ENCODE assay signal across 1 cellular context in the genomic region with DNA sequence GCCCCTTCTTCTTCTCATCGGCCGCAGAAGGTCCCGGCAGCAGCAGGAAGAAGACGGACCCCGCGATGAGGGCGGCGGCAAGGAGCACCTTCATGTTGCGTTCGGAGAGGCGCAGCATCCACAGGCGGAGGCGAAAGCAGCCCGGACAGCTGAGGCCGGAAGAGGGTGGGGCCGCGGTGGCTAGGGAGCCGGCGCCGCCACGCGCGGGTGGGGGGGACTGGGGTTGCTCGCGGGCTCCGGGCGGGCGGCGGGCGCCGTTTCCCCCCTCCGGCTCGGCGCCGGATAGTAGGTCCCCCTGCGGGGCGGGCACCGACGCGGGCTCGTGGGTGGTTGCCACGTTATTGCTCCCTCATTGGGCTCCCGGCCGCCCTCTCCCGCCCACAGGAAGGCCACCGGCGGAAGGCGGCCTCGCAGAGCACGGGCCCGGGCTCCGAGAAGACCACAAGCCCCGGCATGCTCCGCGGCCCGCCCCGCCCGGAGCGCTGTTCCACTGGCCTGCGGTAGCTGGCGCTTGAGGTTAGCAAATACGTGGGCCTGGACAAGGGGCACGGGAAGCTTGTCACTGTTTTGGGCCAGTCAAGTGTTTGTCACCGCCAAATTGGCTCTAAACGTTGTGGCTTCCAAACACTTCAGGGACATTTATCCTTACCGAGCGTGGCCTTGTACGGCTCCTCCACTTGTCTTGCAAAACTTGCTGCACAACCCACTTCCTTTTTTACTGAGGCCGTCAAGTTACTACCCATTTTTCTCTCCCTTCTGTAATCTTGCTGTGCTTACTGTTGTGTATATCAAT.
A peak's percentile ranks its signal among the peaks of the same experiment; 100 is the strongest.
TF ChIP-seq lines count a peak whose summit lies in the region.

A gene (minus strand): TSS at position 154 of the 793 bp plus-strand sequence. CDS start 36 bp downstream, at position 118.

TF ChIP-seq in K562, 482 proteins besides CTCF, POLR2A, EP300 and RAD21 (continued from another document and continues in another):
- TF ChIP-seq, protein P1, sequence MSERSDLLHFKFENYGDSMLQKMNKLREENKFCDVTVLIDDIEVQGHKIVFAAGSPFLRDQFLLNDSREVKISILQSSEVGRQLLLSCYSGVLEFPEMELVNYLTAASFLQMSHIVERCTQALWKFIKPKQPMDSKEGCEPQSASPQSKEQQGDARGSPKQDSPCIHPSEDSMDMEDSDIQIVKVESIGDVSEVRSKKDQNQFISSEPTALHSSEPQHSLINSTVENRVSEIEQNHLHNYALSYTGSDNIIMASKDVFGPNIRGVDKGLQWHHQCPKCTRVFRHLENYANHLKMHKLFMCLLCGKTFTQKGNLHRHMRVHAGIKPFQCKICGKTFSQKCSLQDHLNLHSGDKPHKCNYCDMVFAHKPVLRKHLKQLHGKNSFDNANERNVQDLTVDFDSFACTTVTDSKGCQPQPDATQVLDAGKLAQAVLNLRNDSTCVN (CRISPR knock-in tag; IDR thresholded peaks at IDR 0.05): 0 out of 2 replicates have a peak, but pooled peaks have one; percentile 48
- TF ChIP-seq, protein P2, sequence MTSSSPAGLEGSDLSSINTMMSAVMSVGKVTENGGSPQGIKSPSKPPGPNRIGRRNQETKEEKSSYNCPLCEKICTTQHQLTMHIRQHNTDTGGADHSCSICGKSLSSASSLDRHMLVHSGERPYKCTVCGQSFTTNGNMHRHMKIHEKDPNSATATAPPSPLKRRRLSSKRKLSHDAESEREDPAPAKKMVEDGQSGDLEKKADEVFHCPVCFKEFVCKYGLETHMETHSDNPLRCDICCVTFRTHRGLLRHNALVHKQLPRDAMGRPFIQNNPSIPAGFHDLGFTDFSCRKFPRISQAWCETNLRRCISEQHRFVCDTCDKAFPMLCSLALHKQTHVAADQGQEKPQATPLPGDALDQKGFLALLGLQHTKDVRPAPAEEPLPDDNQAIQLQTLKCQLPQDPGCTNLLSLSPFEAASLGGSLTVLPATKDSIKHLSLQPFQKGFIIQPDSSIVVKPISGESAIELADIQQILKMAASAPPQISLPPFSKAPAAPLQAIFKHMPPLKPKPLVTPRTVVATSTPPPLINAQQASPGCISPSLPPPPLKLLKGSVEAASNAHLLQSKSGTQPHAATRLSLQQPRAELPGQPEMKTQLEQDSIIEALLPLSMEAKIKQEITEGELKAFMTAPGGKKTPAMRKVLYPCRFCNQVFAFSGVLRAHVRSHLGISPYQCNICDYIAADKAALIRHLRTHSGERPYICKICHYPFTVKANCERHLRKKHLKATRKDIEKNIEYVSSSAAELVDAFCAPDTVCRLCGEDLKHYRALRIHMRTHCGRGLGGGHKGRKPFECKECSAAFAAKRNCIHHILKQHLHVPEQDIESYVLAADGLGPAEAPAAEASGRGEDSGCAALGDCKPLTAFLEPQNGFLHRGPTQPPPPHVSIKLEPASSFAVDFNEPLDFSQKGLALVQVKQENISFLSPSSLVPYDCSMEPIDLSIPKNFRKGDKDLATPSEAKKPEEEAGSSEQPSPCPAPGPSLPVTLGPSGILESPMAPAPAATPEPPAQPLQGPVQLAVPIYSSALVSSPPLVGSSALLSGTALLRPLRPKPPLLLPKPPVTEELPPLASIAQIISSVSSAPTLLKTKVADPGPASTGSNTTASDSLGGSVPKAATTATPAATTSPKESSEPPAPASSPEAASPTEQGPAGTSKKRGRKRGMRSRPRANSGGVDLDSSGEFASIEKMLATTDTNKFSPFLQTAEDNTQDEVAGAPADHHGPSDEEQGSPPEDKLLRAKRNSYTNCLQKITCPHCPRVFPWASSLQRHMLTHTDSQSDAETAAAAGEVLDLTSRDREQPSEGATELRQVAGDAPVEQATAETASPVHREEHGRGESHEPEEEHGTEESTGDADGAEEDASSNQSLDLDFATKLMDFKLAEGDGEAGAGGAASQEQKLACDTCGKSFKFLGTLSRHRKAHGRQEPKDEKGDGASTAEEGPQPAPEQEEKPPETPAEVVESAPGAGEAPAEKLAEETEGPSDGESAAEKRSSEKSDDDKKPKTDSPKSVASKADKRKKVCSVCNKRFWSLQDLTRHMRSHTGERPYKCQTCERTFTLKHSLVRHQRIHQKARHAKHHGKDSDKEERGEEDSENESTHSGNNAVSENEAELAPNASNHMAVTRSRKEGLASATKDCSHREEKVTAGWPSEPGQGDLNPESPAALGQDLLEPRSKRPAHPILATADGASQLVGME (CRISPR knock-in tag; IDR thresholded peaks at IDR 0.05): 0 out of 2 replicates have a peak, but pooled peaks have one; percentile 75
- TF ChIP-seq NRF1 (conservative IDR thresholded peaks at IDR 0.05 in 1 of 2, IDR thresholded peaks at IDR 0.05 in 1 of 2) (peak; percentile 70 to 74), KDM4B (IDR thresholded peaks at IDR 0.05; ENCODE audit: borderline replicate concordance in 2 of 2, low read depth in 1 of 2) (peak in 1 of 2 experiments; percentile 53; a peak in 1 of 4 replicates), NCOA1 (IDR thresholded peaks at IDR 0.05; ENCODE audit: low read depth) (peak; percentile 52; the same call in 1 of the 2 replicates), CHCHD3 (CRISPR knock-in tag; IDR thresholded peaks at IDR 0.05) (0 out of 2 replicates have a peak, but pooled peaks have one; percentile 33), CXXC5 (CRISPR knock-in tag; IDR thresholded peaks at IDR 0.05) (peak; percentile 90), ARID1B (IDR thresholded peaks at IDR 0.05) (0 out of 2 replicates have a peak, but pooled peaks have one; percentile 46), ELF1 (tag; IDR thresholded peaks at IDR 0.05) (peak; percentile 94), NELFE (IDR thresholded peaks at IDR 0.05; ENCODE audit: insufficient read depth, insufficient read length) (no peak), PCBP2 (IDR thresholded peaks at IDR 0.05; ENCODE audit: low read depth, low read length, poor library complexity, severe bottlenecking) (no peak), CEBPG (CRISPR knock-in tag; IDR thresholded peaks at IDR 0.05) (peak; percentile 25; the same call in 1 of the 2 replicates), CEBPG (tag; conservative IDR thresholded peaks at IDR 0.05 in 1 of 2, IDR thresholded peaks at IDR 0.05 in 1 of 2) (peak in 1 of 2 experiments; percentile 15; a peak in 2 of 4 replicates), SMARCA5 (IDR thresholded peaks at IDR 0.05) (peak; percentile 65; the same call in 1 of the 2 replicates), ZNF830 (CRISPR knock-in tag; IDR thresholded peaks at IDR 0.05) (no peak), ELF4 (CRISPR knock-in tag; IDR thresholded peaks at IDR 0.05) (peak; percentile 59; the same call in 1 of the 2 replicates), RFX7 (CRISPR knock-in tag; IDR thresholded peaks at IDR 0.05) (no peak), MBD2 (IDR thresholded peaks at IDR 0.05; ENCODE audit: borderline replicate concordance, low read depth) (peak; percentile 94)
- TF ChIP-seq, protein P3, sequence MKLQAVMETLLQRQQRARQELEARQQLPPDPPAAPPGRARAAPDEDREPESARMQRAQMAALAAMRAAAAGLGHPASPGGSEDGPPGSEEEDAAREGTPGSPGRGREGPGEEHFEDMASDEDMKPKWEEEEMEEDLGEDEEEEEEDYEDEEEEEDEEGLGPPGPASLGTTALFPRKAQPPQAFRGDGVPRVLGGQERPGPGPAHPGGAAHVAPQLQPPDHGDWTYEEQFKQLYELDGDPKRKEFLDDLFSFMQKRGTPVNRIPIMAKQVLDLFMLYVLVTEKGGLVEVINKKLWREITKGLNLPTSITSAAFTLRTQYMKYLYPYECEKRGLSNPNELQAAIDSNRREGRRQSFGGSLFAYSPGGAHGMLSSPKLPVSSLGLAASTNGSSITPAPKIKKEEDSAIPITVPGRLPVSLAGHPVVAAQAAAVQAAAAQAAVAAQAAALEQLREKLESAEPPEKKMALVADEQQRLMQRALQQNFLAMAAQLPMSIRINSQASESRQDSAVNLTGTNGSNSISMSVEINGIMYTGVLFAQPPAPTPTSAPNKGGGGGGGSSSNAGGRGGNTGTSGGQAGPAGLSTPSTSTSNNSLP (IDR thresholded peaks at IDR 0.05; ENCODE audit: borderline replicate concordance, low read depth, low read length): no peak; the same call in 1 of the 2 replicates
- TF ChIP-seq, protein P4, sequence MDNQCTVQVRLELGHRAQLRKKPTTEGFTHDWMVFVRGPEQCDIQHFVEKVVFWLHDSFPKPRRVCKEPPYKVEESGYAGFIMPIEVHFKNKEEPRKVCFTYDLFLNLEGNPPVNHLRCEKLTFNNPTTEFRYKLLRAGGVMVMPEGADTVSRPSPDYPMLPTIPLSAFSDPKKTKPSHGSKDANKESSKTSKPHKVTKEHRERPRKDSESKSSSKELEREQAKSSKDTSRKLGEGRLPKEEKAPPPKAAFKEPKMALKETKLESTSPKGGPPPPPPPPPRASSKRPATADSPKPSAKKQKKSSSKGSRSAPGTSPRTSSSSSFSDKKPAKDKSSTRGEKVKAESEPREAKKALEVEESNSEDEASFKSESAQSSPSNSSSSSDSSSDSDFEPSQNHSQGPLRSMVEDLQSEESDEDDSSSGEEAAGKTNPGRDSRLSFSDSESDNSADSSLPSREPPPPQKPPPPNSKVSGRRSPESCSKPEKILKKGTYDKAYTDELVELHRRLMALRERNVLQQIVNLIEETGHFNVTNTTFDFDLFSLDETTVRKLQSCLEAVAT (IDR thresholded peaks at IDR 0.05): peak; percentile 59 to 62; a peak in 2 of 4 replicates
- TF ChIP-seq, protein P5, sequence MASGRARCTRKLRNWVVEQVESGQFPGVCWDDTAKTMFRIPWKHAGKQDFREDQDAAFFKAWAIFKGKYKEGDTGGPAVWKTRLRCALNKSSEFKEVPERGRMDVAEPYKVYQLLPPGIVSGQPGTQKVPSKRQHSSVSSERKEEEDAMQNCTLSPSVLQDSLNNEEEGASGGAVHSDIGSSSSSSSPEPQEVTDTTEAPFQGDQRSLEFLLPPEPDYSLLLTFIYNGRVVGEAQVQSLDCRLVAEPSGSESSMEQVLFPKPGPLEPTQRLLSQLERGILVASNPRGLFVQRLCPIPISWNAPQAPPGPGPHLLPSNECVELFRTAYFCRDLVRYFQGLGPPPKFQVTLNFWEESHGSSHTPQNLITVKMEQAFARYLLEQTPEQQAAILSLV (tag; IDR thresholded peaks at IDR 0.05): no peak
- TF ChIP-seq, protein P6, sequence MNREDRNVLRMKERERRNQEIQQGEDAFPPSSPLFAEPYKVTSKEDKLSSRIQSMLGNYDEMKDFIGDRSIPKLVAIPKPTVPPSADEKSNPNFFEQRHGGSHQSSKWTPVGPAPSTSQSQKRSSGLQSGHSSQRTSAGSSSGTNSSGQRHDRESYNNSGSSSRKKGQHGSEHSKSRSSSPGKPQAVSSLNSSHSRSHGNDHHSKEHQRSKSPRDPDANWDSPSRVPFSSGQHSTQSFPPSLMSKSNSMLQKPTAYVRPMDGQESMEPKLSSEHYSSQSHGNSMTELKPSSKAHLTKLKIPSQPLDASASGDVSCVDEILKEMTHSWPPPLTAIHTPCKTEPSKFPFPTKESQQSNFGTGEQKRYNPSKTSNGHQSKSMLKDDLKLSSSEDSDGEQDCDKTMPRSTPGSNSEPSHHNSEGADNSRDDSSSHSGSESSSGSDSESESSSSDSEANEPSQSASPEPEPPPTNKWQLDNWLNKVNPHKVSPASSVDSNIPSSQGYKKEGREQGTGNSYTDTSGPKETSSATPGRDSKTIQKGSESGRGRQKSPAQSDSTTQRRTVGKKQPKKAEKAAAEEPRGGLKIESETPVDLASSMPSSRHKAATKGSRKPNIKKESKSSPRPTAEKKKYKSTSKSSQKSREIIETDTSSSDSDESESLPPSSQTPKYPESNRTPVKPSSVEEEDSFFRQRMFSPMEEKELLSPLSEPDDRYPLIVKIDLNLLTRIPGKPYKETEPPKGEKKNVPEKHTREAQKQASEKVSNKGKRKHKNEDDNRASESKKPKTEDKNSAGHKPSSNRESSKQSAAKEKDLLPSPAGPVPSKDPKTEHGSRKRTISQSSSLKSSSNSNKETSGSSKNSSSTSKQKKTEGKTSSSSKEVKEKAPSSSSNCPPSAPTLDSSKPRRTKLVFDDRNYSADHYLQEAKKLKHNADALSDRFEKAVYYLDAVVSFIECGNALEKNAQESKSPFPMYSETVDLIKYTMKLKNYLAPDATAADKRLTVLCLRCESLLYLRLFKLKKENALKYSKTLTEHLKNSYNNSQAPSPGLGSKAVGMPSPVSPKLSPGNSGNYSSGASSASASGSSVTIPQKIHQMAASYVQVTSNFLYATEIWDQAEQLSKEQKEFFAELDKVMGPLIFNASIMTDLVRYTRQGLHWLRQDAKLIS (CRISPR knock-in tag; IDR thresholded peaks at IDR 0.05): no peak
- TF ChIP-seq, protein P7, sequence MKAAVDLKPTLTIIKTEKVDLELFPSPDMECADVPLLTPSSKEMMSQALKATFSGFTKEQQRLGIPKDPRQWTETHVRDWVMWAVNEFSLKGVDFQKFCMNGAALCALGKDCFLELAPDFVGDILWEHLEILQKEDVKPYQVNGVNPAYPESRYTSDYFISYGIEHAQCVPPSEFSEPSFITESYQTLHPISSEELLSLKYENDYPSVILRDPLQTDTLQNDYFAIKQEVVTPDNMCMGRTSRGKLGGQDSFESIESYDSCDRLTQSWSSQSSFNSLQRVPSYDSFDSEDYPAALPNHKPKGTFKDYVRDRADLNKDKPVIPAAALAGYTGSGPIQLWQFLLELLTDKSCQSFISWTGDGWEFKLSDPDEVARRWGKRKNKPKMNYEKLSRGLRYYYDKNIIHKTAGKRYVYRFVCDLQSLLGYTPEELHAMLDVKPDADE (conservative IDR thresholded peaks at IDR 0.05; ENCODE audit: control insufficient read depth, low read depth, low read length): peak; percentile 85; the same call in 1 of the 2 replicates
- TF ChIP-seq, protein P8, sequence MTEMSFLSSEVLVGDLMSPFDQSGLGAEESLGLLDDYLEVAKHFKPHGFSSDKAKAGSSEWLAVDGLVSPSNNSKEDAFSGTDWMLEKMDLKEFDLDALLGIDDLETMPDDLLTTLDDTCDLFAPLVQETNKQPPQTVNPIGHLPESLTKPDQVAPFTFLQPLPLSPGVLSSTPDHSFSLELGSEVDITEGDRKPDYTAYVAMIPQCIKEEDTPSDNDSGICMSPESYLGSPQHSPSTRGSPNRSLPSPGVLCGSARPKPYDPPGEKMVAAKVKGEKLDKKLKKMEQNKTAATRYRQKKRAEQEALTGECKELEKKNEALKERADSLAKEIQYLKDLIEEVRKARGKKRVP (CRISPR knock-in tag; IDR thresholded peaks at IDR 0.05): 0 out of 2 replicates have a peak, but pooled peaks have one; percentile 15
- TF ChIP-seq, protein P9, sequence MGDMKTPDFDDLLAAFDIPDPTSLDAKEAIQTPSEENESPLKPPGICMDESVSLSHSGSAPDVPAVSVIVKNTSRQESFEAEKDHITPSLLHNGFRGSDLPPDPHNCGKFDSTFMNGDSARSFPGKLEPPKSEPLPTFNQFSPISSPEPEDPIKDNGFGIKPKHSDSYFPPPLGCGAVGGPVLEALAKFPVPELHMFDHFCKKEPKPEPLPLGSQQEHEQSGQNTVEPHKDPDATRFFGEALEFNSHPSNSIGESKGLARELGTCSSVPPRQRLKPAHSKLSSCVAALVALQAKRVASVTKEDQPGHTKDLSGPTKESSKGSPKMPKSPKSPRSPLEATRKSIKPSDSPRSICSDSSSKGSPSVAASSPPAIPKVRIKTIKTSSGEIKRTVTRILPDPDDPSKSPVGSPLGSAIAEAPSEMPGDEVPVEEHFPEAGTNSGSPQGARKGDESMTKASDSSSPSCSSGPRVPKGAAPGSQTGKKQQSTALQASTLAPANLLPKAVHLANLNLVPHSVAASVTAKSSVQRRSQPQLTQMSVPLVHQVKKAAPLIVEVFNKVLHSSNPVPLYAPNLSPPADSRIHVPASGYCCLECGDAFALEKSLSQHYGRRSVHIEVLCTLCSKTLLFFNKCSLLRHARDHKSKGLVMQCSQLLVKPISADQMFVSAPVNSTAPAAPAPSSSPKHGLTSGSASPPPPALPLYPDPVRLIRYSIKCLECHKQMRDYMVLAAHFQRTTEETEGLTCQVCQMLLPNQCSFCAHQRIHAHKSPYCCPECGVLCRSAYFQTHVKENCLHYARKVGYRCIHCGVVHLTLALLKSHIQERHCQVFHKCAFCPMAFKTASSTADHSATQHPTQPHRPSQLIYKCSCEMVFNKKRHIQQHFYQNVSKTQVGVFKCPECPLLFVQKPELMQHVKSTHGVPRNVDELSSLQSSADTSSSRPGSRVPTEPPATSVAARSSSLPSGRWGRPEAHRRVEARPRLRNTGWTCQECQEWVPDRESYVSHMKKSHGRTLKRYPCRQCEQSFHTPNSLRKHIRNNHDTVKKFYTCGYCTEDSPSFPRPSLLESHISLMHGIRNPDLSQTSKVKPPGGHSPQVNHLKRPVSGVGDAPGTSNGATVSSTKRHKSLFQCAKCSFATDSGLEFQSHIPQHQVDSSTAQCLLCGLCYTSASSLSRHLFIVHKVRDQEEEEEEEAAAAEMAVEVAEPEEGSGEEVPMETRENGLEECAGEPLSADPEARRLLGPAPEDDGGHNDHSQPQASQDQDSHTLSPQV (IDR thresholded peaks at IDR 0.05): peak; percentile 86
